Comparison of ENCODE assay signal across 18 cellular contexts in the genomic region with DNA sequence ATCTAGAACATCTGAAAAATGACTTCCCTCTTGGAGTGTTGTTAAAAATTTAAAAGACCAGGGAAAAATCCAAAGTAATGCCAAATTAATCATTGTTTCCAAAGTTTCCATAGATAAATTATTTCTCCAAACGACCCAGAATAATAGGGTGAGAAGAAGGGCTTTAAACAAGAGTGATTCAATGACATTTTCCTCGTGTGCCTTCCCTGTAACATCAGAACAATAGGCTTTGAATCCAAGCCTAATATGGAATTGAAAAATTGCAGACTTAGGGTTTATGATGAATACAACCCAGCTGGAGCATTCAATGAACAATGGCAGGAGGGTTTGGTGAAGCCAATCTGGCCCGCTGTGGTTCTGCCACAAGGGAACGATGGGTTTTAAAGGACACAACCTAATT.
DNase-seq lines count a peak whose midpoint lies in the region; ATAC-seq, FAIRE-seq and TF ChIP-seq lines count a peak whose summit lies in the region.
"Had no signal": no experiment of that assay in that cellular context is flagged by ENCODE, and none has a peak within 500 bp of the region (broad histone marks: within the 10 kb centered on the region; RNA-seq: fewer than 3 reads in every experiment).

No MANE protein-coding gene starts in this region.

- H3K9ac ChIP-seq in smooth muscle cell (ENCODE audit: low read depth): no peak overlapping the region
- H3K9ac ChIP-seq: BLaER1 treated with 17β-estradiol and CSF1 and Interleukin-3, amounts not matched to agents 10 nM and 100 nM had no signal

- WGBS in pancreas, 2 donors: 42 to 44% methylated on average over 4 of the region's 4 CpGs
- WGBS in smooth muscle cell (ENCODE audit: low lambda C conversion rate): 75% methylated on average over 4 of the region's 4 CpGs

- no peak overlapping the region for H2AFZ ChIP-seq in smooth muscle cell (ENCODE audit: low read depth)

- H3K36me3 ChIP-seq in pancreas (no peaks in the 10 kb centered on the region), smooth muscle cell (ENCODE audit: low read depth) (no peaks in the 10 kb centered on the region)
- H3K36me3 ChIP-seq: BLaER1 treated with 17β-estradiol and CSF1 and Interleukin-3, amounts not matched to agents 10 nM and 100 nM had no signal

- H3K79me2 ChIP-seq in smooth muscle cell (ENCODE audit: low read depth): no peaks in the 10 kb centered on the region

- H3F3A ChIP-seq in smooth muscle cell (ENCODE audit: low read depth): no peaks in the 10 kb centered on the region

- no peak for TF ChIP-seq CTCF in pancreas (IDR thresholded peaks at IDR 0.05)
- no peak for TF ChIP-seq CTCF in smooth muscle cell (IDR thresholded peaks at IDR 0.05; ENCODE audit: borderline replicate concordance, insufficient read depth, poor library complexity, severe bottlenecking)

- peaks cover 0 to 6% (median 0%) of the 10 kb centered on the region in 4 donors for H3K27me3 ChIP-seq in pancreas
- no peaks in the 10 kb centered on the region for H3K27me3 ChIP-seq in smooth muscle cell (ENCODE audit: low read depth)
- H3K27me3 ChIP-seq: BLaER1 treated with 17β-estradiol and CSF1 and Interleukin-3, amounts not matched to agents 10 nM and 100 nM had no signal

- H3K27ac ChIP-seq in pancreas: no peak overlapping the region
- H3K27ac ChIP-seq in smooth muscle cell (ENCODE audit: low read depth): no peak overlapping the region
- H3K27ac ChIP-seq: 22Rv1; BLaER1 treated with 17β-estradiol and CSF1 and Interleukin-3, amounts not matched to agents 10 nM and 100 nM had no signal

- no peaks in the 10 kb centered on the region for H3K9me3 ChIP-seq in pancreas
- H3K9me3 ChIP-seq in smooth muscle cell (replicated peaks; ENCODE audit: low read depth): peaks cover 3% of the 10 kb centered on the region

- no peaks in the 10 kb centered on the region for H3K4me1 ChIP-seq in pancreas
- no peaks in the 10 kb centered on the region for H3K4me1 ChIP-seq in smooth muscle cell (ENCODE audit: low read depth)
- H3K4me1 ChIP-seq: BLaER1 treated with 17β-estradiol and CSF1 and Interleukin-3, amounts not matched to agents 10 nM and 100 nM had no signal

- no peak for FAIRE-seq in pancreas (lab: Jason Lieb, UNC)
- FAIRE-seq: GM12878, GM18507, HepG2 had no signal

- DNase-seq in NCI-H2081 (lab: John Stamatoyannopoulos, UW) (peak; percentile 44 to 64), NCI-H2081 treated with DMSO at 0.1 percent for 48 hours (lab: John Stamatoyannopoulos, UW) (no peak), NCI-H69 (lab: John Stamatoyannopoulos, UW) (peak; percentile 70), dermis blood vessel endothelial cell (peak; percentile 18), pancreas (no peak), NAMALWA (ENCODE audit: low spot score) (no peak), smooth muscle cell (lab: John Stamatoyannopoulos, UW; ENCODE audit: unreplicated experiment) (no peak)
- DNase-seq in stimulated activated CD4-positive, alpha-beta T cell treated with anti-CD3 and anti-CD28 coated beads, Interleukin-2, amount 100 ng/mL, for 24 hours: no peak
- DNase-seq: AML-193; CD4-positive, alpha-beta T cell; DMS79; HCEC 1CT; HFFc6 had no signal

- intact Hi-C loops in pancreas (cut with DNase I): loop anchor here in 1 of 3 donors (10.0 kb wide), 1 partner anchor 58 kb away; no protein-coding TSS in a partner anchor

- H4K20me1 ChIP-seq in smooth muscle cell (ENCODE audit: low read depth): no peaks in the 10 kb centered on the region
- H4K20me1 ChIP-seq: BLaER1 treated with 17β-estradiol and CSF1 and Interleukin-3, amounts not matched to agents 10 nM and 100 nM had no signal

- no peak overlapping the region for H3K4me2 ChIP-seq in smooth muscle cell
- H3K4me2 ChIP-seq: BLaER1 treated with 17β-estradiol and CSF1 and Interleukin-3, amounts not matched to agents 10 nM and 100 nM had no signal

- no peak for ATAC-seq in pancreas
- ATAC-seq: GM12878, HepG2 had no signal

- H3K4me3 ChIP-seq in pancreas: no peak overlapping the region
- no peak overlapping the region for H3K4me3 ChIP-seq in smooth muscle cell
- H3K4me3 ChIP-seq: BLaER1 treated with 17β-estradiol and CSF1 and Interleukin-3, amounts not matched to agents 10 nM and 100 nM; GM12878 had no signal

Comparison
In these comparisons a context has a peak if more than half of its experiments do, and no peak if none do; other contexts are left out.
1. DNase-seq: peak in NCI-H2081 (2 of 2), NCI-H69 (single experiment) and dermis blood vessel endothelial cell (single experiment); none in NCI-H2081 treated with DMSO at 0.1 percent for 48 hours (single experiment), pancreas (0 of 6), NAMALWA (single experiment), smooth muscle cell (single experiment) and stimulated activated CD4-positive, alpha-beta T cell treated with anti-CD3 and anti-CD28 coated beads, Interleukin-2, amount 100 ng/mL, for 24 hours (0 of 2).